In the genomic region with DNA sequence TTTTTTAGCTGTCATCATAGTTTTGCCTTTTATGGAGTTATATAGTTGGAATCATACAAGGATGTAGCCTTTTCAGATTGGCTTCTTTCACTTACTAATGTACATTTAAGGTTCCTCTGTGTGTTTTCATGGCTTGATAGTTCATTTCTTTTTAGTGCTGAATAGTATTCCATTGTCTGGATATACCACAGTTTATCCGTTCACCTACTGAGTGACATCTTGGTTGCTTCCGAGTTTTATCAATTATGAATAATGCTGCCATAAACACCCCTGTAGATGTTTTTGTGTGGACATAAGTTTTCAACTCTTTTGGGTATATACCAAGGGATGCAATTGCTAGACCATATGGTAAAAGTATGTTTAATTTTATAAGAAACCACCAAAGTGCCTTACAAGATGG, we compare ENCODE assay signal across 7 cellular contexts.
"Had no signal": no experiment of that assay in that cellular context is flagged by ENCODE, and none has a peak within 500 bp of the region (broad histone marks: within the 10 kb centered on the region; RNA-seq: fewer than 3 reads in every experiment).

No MANE protein-coding gene starts in this region.

- H3K4me1 Mint-ChIP-seq: IgD-negative memory B cell had no signal

- FAIRE-seq: HepG2, HTR-8/SVneo had no signal

- DNase-seq: IMR-90, KBM-7, KG1 had no signal

- H3K4me3 Mint-ChIP-seq: IgD-negative memory B cell had no signal

- H3K27me3 Mint-ChIP-seq: IgD-negative memory B cell had no signal

- ATAC-seq: HepG2 had no signal

- H3K27ac Mint-ChIP-seq: IgD-negative memory B cell had no signal

- H3K36me3 Mint-ChIP-seq: IgD-negative memory B cell had no signal

- H3K27ac ChIP-seq: HL-60 had no signal
